In genomic region chr3:52679139-52679538, GRCh38 we compare ENCODE assay signal across 12 cellular contexts. TPM values are rescaled to one million over a fixed set of nuclear protein-coding genes. Genes with fewer than 3 reads are reported as not detected.
DNase-seq lines count a peak whose midpoint lies in the region; ATAC-seq, FAIRE-seq and TF ChIP-seq lines count a peak whose summit lies in the region.
"Had no signal": no experiment of that assay in that cellular context is flagged by ENCODE, and none has a peak within 500 bp of the region (broad histone marks: within the 10 kb centered on the region; RNA-seq: fewer than 3 reads in every experiment).

No MANE protein-coding gene starts in this region.

- POLR2A ChIA-PET in A549 (lab: Yijun Ruan, JAX), result interaction anchor here (0.7 kb wide), 1 partner anchor 9 kb away, joined by 3 read pairs; no protein-coding TSS in a partner anchor

- TF ChIP-seq CTCF in A549 (IDR thresholded peaks at IDR 0.05) (no peak), Calu3 (IDR thresholded peaks at IDR 0.05; ENCODE audit: unreplicated experiment) (no peak), GM10266 (IDR thresholded peaks at IDR 0.05; ENCODE audit: control insufficient read depth, insufficient read depth, low read depth, missing control alignments) (no peak), tibial nerve (IDR thresholded peaks at IDR 0.05) (no peak), mesothelial cell of epicardium (IDR thresholded peaks at IDR 0.05; ENCODE audit: unreplicated experiment) (no peak)

- H3K4me1 Mint-ChIP-seq in Calu3 (ENCODE audit: low read depth, unreplicated experiment) (peaks cover 31% of the 10 kb centered on the region), mesothelial cell of epicardium (peaks cover 17% of the 10 kb centered on the region)

- TF ChIP-seq EP300 in A549 (IDR thresholded peaks at IDR 0.05) (no peak), tibial nerve (IDR thresholded peaks at IDR 0.05) (no peak)

- H3K4me3 ChIP-seq in A549 (no peak overlapping the region), adipocyte (ENCODE audit: low read length) (peak overlapping the region; percentile 58), tibial nerve (no peak overlapping the region)
- H3K4me3 ChIP-seq: transverse colon had no signal

- H3K36me3 ChIP-seq in adipocyte (ENCODE audit: control insufficient read depth, insufficient read depth, low read length, severe bottlenecking) (peaks cover 42% of the 10 kb centered on the region), tibial nerve (peaks cover 3 to 51% (median 11%) of the 10 kb centered on the region in 3 donors)

- DNase-seq in A549 (ENCODE audit: low read depth in 1 of 2, low spot score in 1 of 2) (no peak), Calu3 (no peak), adipocyte (ENCODE audit: low read depth) (no peak), foreskin melanocyte (peak; percentile 90), GM10266 (ENCODE audit: extremely low spot score) (no peak), tibial nerve (ENCODE audit: low spot score in 2 of 2) (no peak), mesothelial cell of epicardium (ENCODE audit: low spot score in 2 of 2, unreplicated experiment in 2 of 2) (no peak)
- no peak for DNase-seq in activated effector memory CD4-positive, alpha-beta T cell treated with anti-CD3 and anti-CD28 coated beads, Interleukin-2, amount 50 U/mL, for 16 hours
- DNase-seq: amygdala; effector CD4-positive, alpha-beta T cell; transverse colon had no signal

- TF ChIP-seq POLR2A in A549 (IDR thresholded peaks at IDR 0.05; ENCODE audit: low read length) (no peak), tibial nerve (IDR thresholded peaks at IDR 0.05) (no peak)

- FAIRE-seq in A549 (lab: Jason Lieb, UNC), result no peak
- FAIRE-seq: islet of Langerhans had no signal

- WGBS in A549 (ENCODE audit: missing lambda C conversion rate), result 88% methylated on average over 4 of the region's 4 CpGs
- 54 to 62% methylated on average over 4 of the region's 4 CpGs for WGBS in tibial nerve, 2 donors

- BruUV-seq in Calu3 (replicated peaks; lab: Mats Ljungman, UMichigan), result no TSS peak

- H3K27ac ChIP-seq in A549 (peak overlapping the region; percentile 18 to 33; a peak in 2 of 6 replicates), tibial nerve (peak overlapping the region in 2 of 4 donors; percentile 75 to 95)
- H3K27ac ChIP-seq: transverse colon had no signal

- H3K27me3 ChIP-seq in adipocyte (replicated peaks; ENCODE audit: control insufficient read depth, insufficient read depth, low read length) (no peaks in the 10 kb centered on the region), tibial nerve (no peaks in the 10 kb centered on the region)
- H3K27me3 ChIP-seq: transverse colon had no signal

- peaks cover 27% of the 10 kb centered on the region; the same call in 2 of the 3 replicates for H3K4me1 ChIP-seq in A549
- peaks cover 62% of the 10 kb centered on the region for H3K4me1 ChIP-seq in adipocyte (ENCODE audit: control insufficient read depth, insufficient read depth, low read length)
- peaks cover 0 to 58% (median 37%) of the 10 kb centered on the region in 4 donors for H3K4me1 ChIP-seq in tibial nerve

- no peak overlapping the region for H3K4me2 ChIP-seq in A549

- no peaks in the 10 kb centered on the region for H3K9me3 ChIP-seq in A549
- H3K9me3 ChIP-seq in adipocyte (ENCODE audit: control insufficient read depth, low read length), result no peaks in the 10 kb centered on the region
- H3K9me3 ChIP-seq in tibial nerve, result no peaks in the 10 kb centered on the region
- H3K9me3 ChIP-seq: transverse colon had no signal

- CTCF ChIA-PET in A549 (lab: Yijun Ruan, JAX), result interaction anchor here (1.3 kb wide), 1 partner anchor 207 kb away, joined by 4 read pairs; no protein-coding TSS in a partner anchor
- CTCF ChIA-PET in Calu3 (lab: Charles Lee), result interaction anchor here (0.6 to 1.3 kb wide), 3 partner anchors 9 to 127 kb away, joined by 3 to 5 read pairs (median 3); no protein-coding TSS in a partner anchor

- intact Hi-C loops in Calu3 (cut with micrococcal nuclease; ENCODE audit: unreplicated experiment), result no loop called here

- H3K9ac ChIP-seq in adipocyte (ENCODE audit: low read length), result peak overlapping the region; percentile 68

- TF ChIP-seq RAD21 in A549 (conservative IDR thresholded peaks at IDR 0.05 in 1 of 2, IDR thresholded peaks at IDR 0.05 in 1 of 2), result no peak

- no peak for ATAC-seq in A549

- H3K36me3 Mint-ChIP-seq in Calu3 (ENCODE audit: insufficient read depth, unreplicated experiment) (peaks cover 41% of the 10 kb centered on the region), mesothelial cell of epicardium (peaks cover 35% of the 10 kb centered on the region)

- H3K4me3 Mint-ChIP-seq in Calu3 (ENCODE audit: low read depth, unreplicated experiment) (no peak overlapping the region), mesothelial cell of epicardium (no peak overlapping the region)

- H3K27ac Mint-ChIP-seq in Calu3 (ENCODE audit: unreplicated experiment) (peak overlapping the region; percentile 79), mesothelial cell of epicardium (no peak overlapping the region)

- H3K9me3 Mint-ChIP-seq in Calu3 (ENCODE audit: low read depth, unreplicated experiment) (no peaks in the 10 kb centered on the region), mesothelial cell of epicardium (no peaks in the 10 kb centered on the region)

- H3K27me3 Mint-ChIP-seq in Calu3 (ENCODE audit: unreplicated experiment) (no peaks in the 10 kb centered on the region), mesothelial cell of epicardium (ENCODE audit: low read depth) (no peaks in the 10 kb centered on the region)

TF ChIP-seq in A549, 52 proteins besides CTCF, POLR2A, EP300 and RAD21 (continues in another document):
- TF ChIP-seq POLR2AphosphoS2 (conservative IDR thresholded peaks at IDR 0.05; ENCODE audit: low read length) (no peak), ZFP36 (IDR thresholded peaks at IDR 0.05; ENCODE audit: borderline replicate concordance, partially characterized antibody) (no peak), ELK1 (IDR thresholded peaks at IDR 0.05; ENCODE audit: low read depth, low read length) (no peak), BCL3 (IDR thresholded peaks at IDR 0.05) (no peak), BHLHE40 (IDR thresholded peaks at IDR 0.05; ENCODE audit: low read depth, low read length) (no peak), HDAC2 (IDR thresholded peaks at IDR 0.05) (no peak), ZNF302 (CRISPR knock-in tag; IDR thresholded peaks at IDR 0.05) (no peak), MAFK (IDR thresholded peaks at IDR 0.05; ENCODE audit: partially characterized antibody) (no peak)

RNA-seq across cellular contexts. Expression of gene PBRM1, which starts 6.6 kb away (rescaled TPM):
- polyA plus RNA-seq in A549 (2011; rRNA removed), result 21.6 and 24.9 TPM in 2 replicates
- polyA plus RNA-seq in A549 (2012; cell fraction: cytosol; rRNA removed), result 7.4 and 7.8 TPM in 2 replicates
- 7.5 and 7.9 TPM in 2 replicates for polyA plus RNA-seq in A549 (2012; cell fraction: nucleus; rRNA removed)
- 15.0 to 16.7 TPM (median 15.4 TPM) in 3 replicates for polyA plus RNA-seq in A549 (2017; fragmentation: RNase III; extraction: RNeasy Plus Mini Kit Qiagen cat#74134 plus additional on column Dnase treatment)
- polyA minus RNA-seq in A549 (2011; rRNA and poly(A)+ RNA removed), result 31.5 and 33.2 TPM in 2 replicates
- total RNA-seq in Calu3 (2022), result 48.5 and 54.9 TPM in 2 replicates
- 100 to 1,000 TPM in 3 of 4 donors, 10 to 100 TPM in 1; 87.0 to 123 (median 114) TPM for total RNA-seq in tibial nerve
- total RNA-seq in mesothelial cell of epicardium, result 90.1 to 92.4 TPM (median 91.2 TPM) in 3 replicates

RNA-seq across cellular contexts. Expression of gene GNL3, which starts 6.7 kb away (rescaled TPM):
- polyA plus RNA-seq in A549 (2011; rRNA removed) (125 and 139 TPM in 2 replicates), A549 (2017; fragmentation: RNase III; extraction: RNeasy Plus Mini Kit Qiagen cat#74134 plus additional on column Dnase treatment) (123 to 146 TPM (median 125 TPM) in 3 replicates)
- polyA plus RNA-seq in A549 (2012; cell fraction: cytosol; rRNA removed), result 33.6 and 35.7 TPM in 2 replicates
- 46.9 and 71.0 TPM in 2 replicates for polyA plus RNA-seq in A549 (2012; cell fraction: nucleus; rRNA removed)
- 40.1 and 41.9 TPM in 2 replicates for polyA minus RNA-seq in A549 (2011; rRNA and poly(A)+ RNA removed)
- total RNA-seq in Calu3 (2022) (113 and 118 TPM in 2 replicates), tibial nerve (10 to 100 TPM; 44.8 to 57.5 (median 52.6) TPM), mesothelial cell of epicardium (105 to 120 TPM (median 116 TPM) in 3 replicates)

RNA-seq across cellular contexts. Expression of gene GLT8D1, which starts 26.5 kb away (rescaled TPM):
- polyA plus RNA-seq in A549 (2011; rRNA removed) (58.5 and 74.9 TPM in 2 replicates), A549 (2017; fragmentation: RNase III; extraction: RNeasy Plus Mini Kit Qiagen cat#74134 plus additional on column Dnase treatment) (37.3 to 40.2 TPM (median 37.8 TPM) in 3 replicates)
- 29.3 and 33.3 TPM in 2 replicates for polyA plus RNA-seq in A549 (2012; cell fraction: cytosol; rRNA removed)
- 30.8 and 34.9 TPM in 2 replicates for polyA plus RNA-seq in A549 (2012; cell fraction: nucleus; rRNA removed)
- 24.2 and 28.1 TPM in 2 replicates for polyA minus RNA-seq in A549 (2011; rRNA and poly(A)+ RNA removed)
- total RNA-seq in Calu3 (2022) (36.2 and 40.3 TPM in 2 replicates), tibial nerve (100 to 1,000 TPM in 1 of 4 donors, 10 to 100 TPM in 3; 44.7 to 109 (median 94.9) TPM), mesothelial cell of epicardium (73.0 to 79.2 TPM (median 76.2 TPM) in 3 replicates)

RNA-seq across cellular contexts. Expression of gene SPCS1, which starts 26.8 kb away (rescaled TPM):
- polyA plus RNA-seq in A549 (2011; rRNA removed), result 140 and 180 TPM in 2 replicates
- 101 TPM in 2 replicates for polyA plus RNA-seq in A549 (2012; cell fraction: cytosol; rRNA removed)
- polyA plus RNA-seq in A549 (2012; cell fraction: nucleus; rRNA removed), result 56.4 and 130 TPM in 2 replicates
- polyA plus RNA-seq in A549 (2017; fragmentation: RNase III; extraction: RNeasy Plus Mini Kit Qiagen cat#74134 plus additional on column Dnase treatment), result 181 to 184 TPM (median 183 TPM) in 3 replicates
- polyA minus RNA-seq in A549 (2011; rRNA and poly(A)+ RNA removed), result 49.6 and 55.9 TPM in 2 replicates
- 147 and 151 TPM in 2 replicates for total RNA-seq in Calu3 (2022)
- 100 to 1,000 TPM in 1 of 4 donors, 10 to 100 TPM in 3; 58.8 to 123 (median 77.4) TPM for total RNA-seq in tibial nerve
- total RNA-seq in mesothelial cell of epicardium, result 81.9 to 82.7 TPM (median 82.5 TPM) in 3 replicates
